In the genomic region with DNA sequence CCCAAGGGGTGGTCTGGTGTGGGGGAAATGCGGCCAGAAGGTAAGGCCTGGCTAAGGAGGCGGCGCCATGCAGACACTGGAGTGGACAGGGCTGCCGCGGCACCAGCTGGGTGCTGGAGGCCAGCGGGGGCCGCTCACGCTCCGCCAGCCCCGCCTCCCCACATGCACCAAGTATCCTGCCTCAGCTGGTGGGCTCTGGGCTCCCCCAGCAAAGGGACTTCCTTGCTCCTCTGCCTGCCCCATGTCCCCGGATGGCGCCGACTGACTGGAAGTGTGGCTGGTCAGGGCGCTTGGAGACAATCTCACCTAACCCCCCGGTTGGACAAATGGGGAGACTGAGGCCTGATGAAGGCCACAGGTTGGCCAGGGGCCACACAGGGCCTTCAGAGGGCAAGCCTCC, we compare ENCODE assay signal across 21 cellular contexts.
"Had no signal": no experiment of that assay in that cellular context is flagged by ENCODE, and none has a peak within 500 bp of the region (broad histone marks: within the 10 kb centered on the region; RNA-seq: fewer than 3 reads in every experiment).

No MANE protein-coding gene starts in this region.

- H3K27ac ChIP-seq: foreskin keratinocyte, hepatocyte, left lung, tibial artery had no signal

- H3K4me2 ChIP-seq: hepatocyte had no signal

- H2AFZ ChIP-seq: hepatocyte had no signal

- H3K4me3 ChIP-seq: hepatocyte, left lung, tibial artery had no signal

- H3K9me3 ChIP-seq: left lung, tibial artery had no signal

- H3K27me3 ChIP-seq: foreskin keratinocyte, hepatocyte, left lung, tibial artery had no signal

- H3K4me1 ChIP-seq: foreskin keratinocyte, left lung, tibial artery had no signal

- DNase-seq: activated CD4-positive, alpha-beta T cell treated with anti-CD3 and anti-CD28 coated beads, Interleukin-2, amount 10 ng/mL, durations not matched to agents 24 days and 14 days; activated CD8-positive, alpha-beta memory T cell treated with anti-CD3 and anti-CD28 coated beads, Interleukin-2, amount 10 ng/mL, durations not matched to agents 7 days and 5 days; activated CD8-positive, alpha-beta T cell treated with anti-CD3 and anti-CD28 coated beads for 36 hours; activated gamma-delta T cell treated with Interleukin-2 at 50 U/mL for 16 hours; activated T-cell treated with anti-CD3 and anti-CD28 coated beads for 4 hours; aorta; dermis blood vessel endothelial cell; effector memory CD4-positive, alpha-beta T cell; foreskin keratinocyte; immature natural killer cell; left lung; mammary epithelial cell; midbrain; natural killer cell; retina; stimulated activated CD4-positive, alpha-beta T cell treated with anti-CD3 and anti-CD28 coated beads, Interleukin-4, amount 100 ng/mL, for 4 hours; stimulated activated naive CD8-positive, alpha-beta T cell treated with anti-CD3 and anti-CD28 coated beads, Interleukin-15, Interleukin-2, amounts not matched to agents 100 U/mL and 50 U/mL, for 24 hours; SW 1271; T-helper 17 cell; tibial artery had no signal
